In the genomic region with DNA sequence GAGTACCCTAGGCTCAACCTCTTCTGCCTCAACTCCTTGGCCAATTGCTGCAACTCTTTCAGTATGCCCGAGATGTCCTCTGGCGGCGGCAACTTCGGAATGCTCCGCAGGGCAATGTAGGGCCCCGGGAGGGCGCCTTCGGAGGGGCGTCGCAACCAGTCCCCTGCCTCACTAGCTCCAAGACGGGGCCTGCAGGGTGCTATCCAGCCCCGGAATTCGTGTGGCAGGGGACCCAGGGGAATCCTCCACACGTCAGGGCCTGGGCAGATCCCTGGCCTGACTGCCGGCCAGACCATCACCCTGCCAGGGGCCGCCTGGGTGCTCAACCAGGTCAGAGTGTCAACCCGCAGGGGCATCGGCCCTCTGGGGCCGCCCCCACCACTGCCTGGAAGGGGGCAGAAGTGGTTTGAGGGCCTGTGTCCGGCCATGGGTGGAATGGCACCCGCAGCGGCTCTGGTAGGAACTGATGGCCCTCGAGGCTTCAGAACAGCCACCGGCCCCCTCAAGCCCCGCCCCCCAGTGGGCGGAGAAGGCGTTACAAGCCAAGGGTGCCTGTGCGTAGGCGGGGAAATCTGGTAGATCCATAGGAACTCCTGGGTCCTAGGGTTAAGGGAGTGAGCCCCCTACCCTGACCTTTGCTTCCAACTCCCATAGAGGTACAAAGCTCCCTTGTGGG, we compare ENCODE assay signal across 17 cellular contexts. TPM values are rescaled to one million over a fixed set of nuclear protein-coding genes. Genes with fewer than 3 reads are reported as not detected.
DNase-seq lines count a peak whose midpoint lies in the region; ATAC-seq and TF ChIP-seq lines count a peak whose summit lies in the region.
"Had no signal": no experiment of that assay in that cellular context is flagged by ENCODE, and none has a peak within 500 bp of the region (broad histone marks: within the 10 kb centered on the region; RNA-seq: fewer than 3 reads in every experiment).

A gene with protein sequence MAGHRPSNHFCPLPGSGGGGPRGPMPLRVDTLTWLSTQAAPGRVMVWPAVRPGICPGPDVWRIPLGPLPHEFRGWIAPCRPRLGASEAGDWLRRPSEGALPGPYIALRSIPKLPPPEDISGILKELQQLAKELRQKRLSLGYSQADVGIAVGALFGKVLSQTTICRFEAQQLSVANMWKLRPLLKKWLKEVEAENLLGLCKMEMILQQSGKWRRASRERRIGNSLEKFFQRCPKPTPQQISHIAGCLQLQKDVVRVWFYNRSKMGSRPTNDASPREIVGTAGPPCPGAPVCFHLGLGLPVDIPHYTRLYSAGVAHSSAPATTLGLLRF (minus strand): TSS at position 465 of the 676 bp plus-strand sequence. CDS start 37 bp downstream, at position 428.

- intact Hi-C loops in testis (cut with DNase I; ENCODE audit: low total_unique reads): no loop called here

- TF ChIP-seq POLR2A in erythroblast (IDR thresholded peaks at IDR 0.05; ENCODE audit: low read length): no peak
- no peak for TF ChIP-seq POLR2A in testis (IDR thresholded peaks at IDR 0.05)

- H3K9ac ChIP-seq in MM.1S (ENCODE audit: low read length): no peak within 1 kb of the TSS

- H3K9me3 ChIP-seq in MM.1S (replicated peaks; ENCODE audit: insufficient read depth, low read length): no peaks in the 10 kb centered on the region
- H3K9me3 ChIP-seq in testis: no peaks in the 10 kb centered on the region
- H3K9me3 ChIP-seq: vagina had no signal

- H3K9me2 ChIP-seq in MM.1S (replicated peaks; ENCODE audit: insufficient read depth, low read length): no peaks in the 10 kb centered on the region

- no peak within 1 kb of the TSS for H3K27ac ChIP-seq in MM.1S (ENCODE audit: low read length)
- H3K27ac ChIP-seq in testis: no peak within 1 kb of the TSS
- H3K27ac ChIP-seq: heart right ventricle, vagina had no signal

- WGBS in testis, 2 donors: 45 to 77% methylated on average over 3 to 28 of the region's 29 CpGs

- no peaks in the 10 kb centered on the region for H3K79me2 ChIP-seq in MM.1S (ENCODE audit: low read length)

- 0 out of 2 replicates have a peak, but pooled peaks have one; percentile 4 for TF ChIP-seq CTCF in MM.1S (IDR thresholded peaks at IDR 0.05; ENCODE audit: low read length)
- no peak for TF ChIP-seq CTCF in testis (IDR thresholded peaks at IDR 0.05)

- no peaks in the 10 kb centered on the region for H3K4me1 ChIP-seq in MM.1S (ENCODE audit: low read length)
- no peaks in the 10 kb centered on the region for H3K4me1 ChIP-seq in testis
- H3K4me1 ChIP-seq: heart right ventricle, vagina had no signal

- H3K36me3 ChIP-seq in MM.1S (replicated peaks; ENCODE audit: insufficient read depth, low read length) (no peaks in the 10 kb centered on the region), testis (ENCODE audit: low read depth, missing control alignments) (no peaks in the 10 kb centered on the region)

- H3K4me3 ChIP-seq in MM.1S (ENCODE audit: low read length): no peak within 1 kb of the TSS
- peak within 1 kb of the TSS; percentile 26 to 29 for H3K4me3 ChIP-seq in testis
- H3K4me3 ChIP-seq: heart right ventricle, vagina had no signal

- H3K4me2 ChIP-seq in MM.1S (ENCODE audit: low read depth, low read length): no peak within 1 kb of the TSS

- DNase-seq in ELF-1 (ENCODE audit: low read depth, low spot score) (peak; percentile 23), MM.1S (no peak), erythroblast (lab: John Stamatoyannopoulos, UW) (peak; percentile 5 to 13), testis (peak; percentile 41), globus pallidus (ENCODE audit: low spot score) (no peak), NCI-H748 treated with DMSO at 0.1 percent for 48 hours (lab: John Stamatoyannopoulos, UW) (no peak)
- DNase-seq: activated naive CD4-positive, alpha-beta T cell treated with anti-CD3 and anti-CD28 coated beads, Interleukin-2, amount 10 ng/mL, durations not matched to agents 7 days and 5 days; activated T-cell treated with anti-CD3 and anti-CD28 coated beads, Interleukin-2, amount 50 U/mL, for 48 hours; anterior cingulate cortex; caudate nucleus; DMS53; heart right ventricle; NCI-H1436; NCI-H524 treated with DMSO at 0.1 percent for 48 hours; SW 1271 had no signal

- H4K20me1 ChIP-seq in MM.1S (ENCODE audit: insufficient read depth, low read length): no peaks in the 10 kb centered on the region

- H3F3A ChIP-seq in MM.1S (ENCODE audit: insufficient read depth, low read length): no peaks in the 10 kb centered on the region

- no peak for ATAC-seq in HG03025 (IDR thresholded peaks at IDR 0.05; ENCODE audit: low FRiP score, unreplicated experiment)
- ATAC-seq: heart right ventricle had no signal

- H2AFZ ChIP-seq in MM.1S (ENCODE audit: low read length): no peak within 1 kb of the TSS

- H3K27me3 ChIP-seq in MM.1S (replicated peaks; ENCODE audit: insufficient read depth, low read length): no peaks in the 10 kb centered on the region
- no peaks in the 10 kb centered on the region for H3K27me3 ChIP-seq in testis
- H3K27me3 ChIP-seq: heart right ventricle, vagina had no signal

RNA-seq across cellular contexts. Expression of the gene that starts here (rescaled TPM):
- total RNA-seq in testis: 1 to 10 TPM; 6.5 TPM
- 5.2 TPM for polyA plus RNA-seq in testis (ENCODE audit: insufficient read depth, low read depth, low replicate concordance)

Comparison
In these comparisons a context has a peak if more than half of its experiments do, and no peak if none do; other contexts are left out.
1. DNase-seq: peak in ELF-1 (single experiment), erythroblast (2 of 2) and testis (single experiment); none in MM.1S (single experiment), globus pallidus (single experiment) and NCI-H748 treated with DMSO at 0.1 percent for 48 hours (single experiment).